7 cellular contexts compared by ENCODE assay signal in genomic region chr7:66124569-66124861, GRCh38. TPM values are rescaled to one million over a fixed set of nuclear protein-coding genes. Genes with fewer than 3 reads are reported as not detected.
A peak's percentile ranks its signal among the peaks of the same experiment; 100 is the strongest.
DNase-seq lines count a peak whose midpoint lies in the region; ATAC-seq and TF ChIP-seq lines count a peak whose summit lies in the region.
"Not testable (repeated sequence)": the region's sequence is repeated elsewhere in the genome, so short reads cannot be mapped to it uniquely, and the experiment has no call there.

No MANE protein-coding gene starts in this region.

- H3K27me3 ChIP-seq in GM23338 (ENCODE audit: insufficient read depth); left ventricle myocardium inferior (ENCODE audit: low read depth); gastrocnemius medialis: not testable (repeated sequence)

- peak overlapping the region; percentile 51 for H3K4me2 ChIP-seq in GM23338

- not testable (repeated sequence) for H3F3A ChIP-seq in GM23338 (replicated peaks; ENCODE audit: low read depth)

- not testable (repeated sequence) for H3K9me3 ChIP-seq in left ventricle myocardium inferior (replicated peaks); gastrocnemius medialis

- H3K79me2 ChIP-seq in GM23338 (replicated peaks; ENCODE audit: insufficient read depth) = peaks cover 98% of the 10 kb centered on the region

- in situ Hi-C loops in gastrocnemius medialis (cut with MboI; ENCODE audit: low sequenced_read_pairs in 4 of 4) = not testable (repeated sequence)

- TF ChIP-seq POLR2A in gastrocnemius medialis (IDR thresholded peaks at IDR 0.05) = not testable (repeated sequence)

- H3K4me1 ChIP-seq in GM23338 (ENCODE audit: insufficient read depth) (peaks cover 15% of the 10 kb centered on the region), left ventricle myocardium inferior (peaks cover 72% of the 10 kb centered on the region), gastrocnemius medialis (peaks cover 32 to 59% of the 10 kb centered on the region in 2 donors)

- TF ChIP-seq CTCF in GM23338 (conservative IDR thresholded peaks at IDR 0.05; ENCODE audit: low read depth in 2 of 2); left ventricle myocardium inferior (IDR thresholded peaks at IDR 0.05; ENCODE audit: borderline replicate concordance); gastrocnemius medialis (IDR thresholded peaks at IDR 0.05 in 4 of 5, conservative IDR thresholded peaks at IDR 0.05 in 1 of 5): not testable (repeated sequence)

- not testable (repeated sequence) for H3K4me3 Mint-ChIP-seq in GM23338
- peak overlapping the region; percentile 20 for H3K4me3 Mint-ChIP-seq in T-helper 2 cell treated with Interferon-gamma antibody and Interleukin-4, amounts not matched to agents 5 μg/mL and 100 μg/mL, for 36 hours
- peak overlapping the region; percentile 18 for H3K4me3 Mint-ChIP-seq in activated T-helper 2 cell treated with anti-CD3 and anti-CD28 coated beads, Interferon-gamma antibody, Interleukin-2, Interleukin-4, amounts not matched to agents 10 μg/mL and 5 μg/mL and 100 μg/mL, durations not matched to agents 14 hours and 24 hours and 36 hours (ENCODE audit: low read depth)
- peak overlapping the region; percentile 10 for H3K4me3 Mint-ChIP-seq in central memory CD8-positive, alpha-beta T cell
- H3K4me3 Mint-ChIP-seq in naive B cell = peak overlapping the region in 1 of 8 donors; percentile 54

- intact Hi-C loops in activated T-helper 2 cell treated with anti-CD3 and anti-CD28 coated beads, Interferon-gamma antibody, Interleukin-2, Interleukin-4, amounts not matched to agents 10 μg/mL and 5 μg/mL and 100 μg/mL, durations not matched to agents 14 hours and 24 hours and 36 hours (cut with micrococcal nuclease); left ventricle myocardium inferior (cut with micrococcal nuclease); gastrocnemius medialis (cut with DNase I; ENCODE audit: low total_unique reads): not testable (repeated sequence)

- H2AFZ ChIP-seq in GM23338 = not testable (repeated sequence)

- H3K4me1 Mint-ChIP-seq in GM23338 = not testable (repeated sequence)
- peaks cover 25% of the 10 kb centered on the region for H3K4me1 Mint-ChIP-seq in T-helper 2 cell treated with Interferon-gamma antibody and Interleukin-4, amounts not matched to agents 5 μg/mL and 100 μg/mL, for 36 hours (ENCODE audit: low read depth)
- peaks cover 30% of the 10 kb centered on the region for H3K4me1 Mint-ChIP-seq in activated T-helper 2 cell treated with anti-CD3 and anti-CD28 coated beads, Interferon-gamma antibody, Interleukin-2, Interleukin-4, amounts not matched to agents 10 μg/mL and 5 μg/mL and 100 μg/mL, durations not matched to agents 14 hours and 24 hours and 36 hours (ENCODE audit: low read depth)
- peaks cover 28% of the 10 kb centered on the region for H3K4me1 Mint-ChIP-seq in central memory CD8-positive, alpha-beta T cell
- peaks cover 30 to 43% (median 30%) of the 10 kb centered on the region in 3 donors for H3K4me1 Mint-ChIP-seq in naive B cell

- H3K9me2 ChIP-seq in GM23338 (ENCODE audit: insufficient read depth) = not testable (repeated sequence)

- not testable (repeated sequence) for DNase-seq in GM23338 (ENCODE audit: low spot score); T-helper 2 cell treated with Interferon-gamma antibody and Interleukin-4, amounts not matched to agents 5 μg/mL and 100 μg/mL, for 36 hours (ENCODE audit: low spot score); activated T-helper 2 cell treated with anti-CD3 and anti-CD28 coated beads, Interferon-gamma antibody, Interleukin-2, Interleukin-4, amounts not matched to agents 10 μg/mL and 5 μg/mL and 100 μg/mL, durations not matched to agents 14 hours and 24 hours and 36 hours (ENCODE audit: low spot score); central memory CD8-positive, alpha-beta T cell (ENCODE audit: low spot score in 2 of 2); left ventricle myocardium inferior; naive B cell; gastrocnemius medialis

- not testable (repeated sequence) for H3K27me3 Mint-ChIP-seq in GM23338 (ENCODE audit: insufficient read depth, low read depth, poor library complexity); T-helper 2 cell treated with Interferon-gamma antibody and Interleukin-4, amounts not matched to agents 5 μg/mL and 100 μg/mL, for 36 hours (ENCODE audit: low read depth); activated T-helper 2 cell treated with anti-CD3 and anti-CD28 coated beads, Interferon-gamma antibody, Interleukin-2, Interleukin-4, amounts not matched to agents 10 μg/mL and 5 μg/mL and 100 μg/mL, durations not matched to agents 14 hours and 24 hours and 36 hours (ENCODE audit: low read depth); central memory CD8-positive, alpha-beta T cell; naive B cell

- H3K36me3 ChIP-seq in GM23338 (ENCODE audit: insufficient read depth); left ventricle myocardium inferior; gastrocnemius medialis: not testable (repeated sequence)

- H3K27ac Mint-ChIP-seq in GM23338; T-helper 2 cell treated with Interferon-gamma antibody and Interleukin-4, amounts not matched to agents 5 μg/mL and 100 μg/mL, for 36 hours: not testable (repeated sequence)
- peak overlapping the region; percentile 58 for H3K27ac Mint-ChIP-seq in activated T-helper 2 cell treated with anti-CD3 and anti-CD28 coated beads, Interferon-gamma antibody, Interleukin-2, Interleukin-4, amounts not matched to agents 10 μg/mL and 5 μg/mL and 100 μg/mL, durations not matched to agents 14 hours and 24 hours and 36 hours
- H3K27ac Mint-ChIP-seq in central memory CD8-positive, alpha-beta T cell (ENCODE audit: low read depth) = peak overlapping the region; percentile 88
- H3K27ac Mint-ChIP-seq in naive B cell = peak overlapping the region in 4 of 6 donors; percentile 44 to 92 (median 64)

- not testable (repeated sequence) for H3K27ac ChIP-seq in GM23338 (ENCODE audit: low read depth)
- H3K27ac ChIP-seq in left ventricle myocardium inferior (replicated peaks) = peak overlapping the region; percentile 62
- H3K27ac ChIP-seq in gastrocnemius medialis = peak overlapping the region; percentile 55 to 75 (median 67)

- H3K9me3 Mint-ChIP-seq in GM23338; T-helper 2 cell treated with Interferon-gamma antibody and Interleukin-4, amounts not matched to agents 5 μg/mL and 100 μg/mL, for 36 hours; activated T-helper 2 cell treated with anti-CD3 and anti-CD28 coated beads, Interferon-gamma antibody, Interleukin-2, Interleukin-4, amounts not matched to agents 10 μg/mL and 5 μg/mL and 100 μg/mL, durations not matched to agents 14 hours and 24 hours and 36 hours; central memory CD8-positive, alpha-beta T cell; naive B cell: not testable (repeated sequence)

- H3K36me3 Mint-ChIP-seq in GM23338 (ENCODE audit: low read depth); T-helper 2 cell treated with Interferon-gamma antibody and Interleukin-4, amounts not matched to agents 5 μg/mL and 100 μg/mL, for 36 hours (ENCODE audit: low read depth); naive B cell: not testable (repeated sequence)
- H3K36me3 Mint-ChIP-seq in activated T-helper 2 cell treated with anti-CD3 and anti-CD28 coated beads, Interferon-gamma antibody, Interleukin-2, Interleukin-4, amounts not matched to agents 10 μg/mL and 5 μg/mL and 100 μg/mL, durations not matched to agents 14 hours and 24 hours and 36 hours (ENCODE audit: low read depth) = peaks cover 26% of the 10 kb centered on the region
- peaks cover 16% of the 10 kb centered on the region for H3K36me3 Mint-ChIP-seq in central memory CD8-positive, alpha-beta T cell (ENCODE audit: insufficient read depth)

- peaks cover 27% of the 10 kb centered on the region for H4K20me1 ChIP-seq in GM23338 (replicated peaks; ENCODE audit: insufficient read depth)

- H3K4me3 ChIP-seq in GM23338, left ventricle myocardium inferior: not testable (repeated sequence)
- peak overlapping the region in 3 of 4 donors; percentile 3 to 14 (median 7) for H3K4me3 ChIP-seq in gastrocnemius medialis

- peak; percentile 27 for ATAC-seq in GM23338
- ATAC-seq in central memory CD8-positive, alpha-beta T cell (replicated peaks; ENCODE audit: extremely low read depth, poor library complexity, severe bottlenecking); naive B cell (ENCODE audit: low read depth in 2 of 2): not testable (repeated sequence)
- ATAC-seq in gastrocnemius medialis = peak in 1 of 2 donors; percentile 34

RNA-seq across cellular contexts. Expression of gene CRCP, which starts 9.9 kb away (rescaled TPM):
- 43.4 and 60.5 TPM in 2 replicates for total RNA-seq in GM23338 (2014; rRNA removed; shearing (Covaris generic))
- polyA plus RNA-seq in GM23338 (2016; fragmentation: Nextera tagmentation; extraction: Ambion mirVana) (24.1 and 36.1 TPM in 2 replicates), naive B cell (ENCODE audit: low read depth in 6 of 6) (10 to 100 TPM; 12.0 to 44.6 (median 29.8) TPM)
- 32.8 and 37.9 TPM in 2 replicates for total RNA-seq in activated T-helper 2 cell treated with anti-CD3 and anti-CD28 coated beads, Interferon-gamma antibody, Interleukin-2, Interleukin-4, amounts not matched to agents 10 μg/mL and 5 μg/mL and 100 μg/mL, durations not matched to agents 14 hours and 24 hours and 36 hours
- total RNA-seq in left ventricle myocardium inferior (23.2 TPM), gastrocnemius medialis (10 to 100 TPM; 19.2 to 21.3 (median 20.4) TPM)

RNA-seq across cellular contexts. Expression of gene ASL, which starts 48.9 kb away (rescaled TPM):
- 36.9 and 40.0 TPM in 2 replicates for total RNA-seq in GM23338 (2014; rRNA removed; shearing (Covaris generic))
- polyA plus RNA-seq in GM23338 (2016; fragmentation: Nextera tagmentation; extraction: Ambion mirVana) = 13.0 and 14.9 TPM in 2 replicates
- total RNA-seq in activated T-helper 2 cell treated with anti-CD3 and anti-CD28 coated beads, Interferon-gamma antibody, Interleukin-2, Interleukin-4, amounts not matched to agents 10 μg/mL and 5 μg/mL and 100 μg/mL, durations not matched to agents 14 hours and 24 hours and 36 hours = 48.0 and 49.1 TPM in 2 replicates
- total RNA-seq in left ventricle myocardium inferior = 8.5 TPM
- 10 to 100 TPM; 12.0 to 25.6 (median 14.3) TPM for polyA plus RNA-seq in naive B cell (ENCODE audit: low read depth in 6 of 6)
- 1 to 10 TPM; 2.5 to 8.7 (median 4.9) TPM for total RNA-seq in gastrocnemius medialis
